Comparison of ENCODE assay signal across 16 cellular contexts in the genomic region with DNA sequence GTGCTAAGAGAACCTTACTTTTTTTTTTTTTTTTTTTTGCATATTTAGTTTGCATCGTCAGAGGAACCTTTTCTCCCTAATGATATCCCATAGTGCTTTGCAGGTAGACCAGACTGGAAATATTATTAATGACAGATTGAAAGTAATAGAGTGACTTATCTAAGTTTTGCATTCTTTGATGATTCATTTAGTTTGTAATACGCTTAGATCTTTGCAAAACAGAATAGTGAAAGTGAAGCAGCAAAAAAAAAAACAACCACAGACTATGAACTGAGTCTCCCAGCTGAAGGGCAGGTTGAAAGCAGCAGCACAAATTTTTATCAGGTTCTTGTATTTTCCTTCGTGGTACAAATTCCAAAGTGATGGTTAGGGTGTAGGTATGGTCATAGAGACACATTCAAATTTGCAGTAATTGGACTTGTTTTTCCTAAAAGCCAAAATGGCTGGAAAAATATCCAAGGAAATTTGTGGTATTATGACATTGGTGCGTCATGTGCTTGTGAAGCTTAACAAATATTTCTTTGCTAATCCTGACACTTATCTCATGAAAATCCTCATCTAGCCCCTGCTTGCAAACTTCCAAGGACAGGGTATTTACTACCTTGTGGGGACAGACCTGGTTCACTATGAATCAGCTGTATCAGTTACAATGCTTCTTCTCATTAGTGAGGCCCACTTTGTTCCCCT.
DNase-seq lines count a peak whose midpoint lies in the region; ATAC-seq and TF ChIP-seq lines count a peak whose summit lies in the region.
"Had no signal": no experiment of that assay in that cellular context is flagged by ENCODE, and none has a peak within 500 bp of the region (broad histone marks: within the 10 kb centered on the region; RNA-seq: fewer than 3 reads in every experiment).

No MANE protein-coding gene starts in this region.

- peak overlapping the region in 8 of 11 experiments; percentile 4 to 80 (median 52); a peak in 11 of 22 replicates for H3K27ac ChIP-seq in BLaER1 treated with 17β-estradiol and CSF1 and Interleukin-3, amounts not matched to agents 10 nM and 100 nM
- H3K27ac ChIP-seq in fibroblast of lung (ENCODE audit: insufficient read depth, low read length) = no peak overlapping the region
- H3K27ac ChIP-seq: tibial artery had no signal

- intact Hi-C loops in CD14-positive monocyte (cut with micrococcal nuclease) = no loop called here

- H3K27me3 ChIP-seq in BLaER1 treated with 17β-estradiol and CSF1 and Interleukin-3, amounts not matched to agents 10 nM and 100 nM = no peaks in the 10 kb centered on the region
- H3K27me3 ChIP-seq in fibroblast of lung (ENCODE audit: control insufficient read depth, insufficient read depth, low read length) = no peaks in the 10 kb centered on the region
- H3K27me3 ChIP-seq: tibial artery had no signal

- TF ChIP-seq CTCF in fibroblast of lung (conservative IDR thresholded peaks at IDR 0.05 in 1 of 2, IDR thresholded peaks at IDR 0.05 in 1 of 2; ENCODE audit: low read depth in 1 of 2, low read length in 2 of 2) (no peak), CD14-positive monocyte (IDR thresholded peaks at IDR 0.05) (no peak)

- no peak overlapping the region for H3K27ac Mint-ChIP-seq in T-helper 1 cell treated with Interleukin-12 subunit alpha and Interleukin-12 subunit beta and Interleukin-4 antibody, amounts not matched to agents 30 μg/mL and 1 μg/mL, for 36 hours
- no peak overlapping the region for H3K27ac Mint-ChIP-seq in CD14-positive monocyte

- DNase-seq in GM03348 (ENCODE audit: low spot score) (peak; percentile 22), fibroblast of lung (ENCODE audit: low read depth in 2 of 2) (peak; percentile 17 to 38), NOMO-1 treated with dmso at 0.1 percent for 144 hours (lab: John Stamatoyannopoulos, UW; ENCODE audit: unreplicated experiment) (no peak), CD14-positive monocyte (ENCODE audit: low spot score) (no peak), NCI-H1105 treated with DMSO at 0.1 percent for 48 hours (lab: John Stamatoyannopoulos, UW) (no peak)
- DNase-seq: activated CD4-positive, alpha-beta T cell treated with anti-CD3 and anti-CD28 coated beads, Interleukin-2, amount 50 U/mL, for 4 hours; COR-L47; effector CD8-positive, alpha-beta T cell; glutamatergic neuron; left colon; NCI-H2171; tibial artery had no signal

- H3K9me3 Mint-ChIP-seq in T-helper 1 cell treated with Interleukin-12 subunit alpha and Interleukin-12 subunit beta and Interleukin-4 antibody, amounts not matched to agents 30 μg/mL and 1 μg/mL, for 36 hours = peaks cover 6% of the 10 kb centered on the region
- peaks cover 0 to 10% (median 5%) of the 10 kb centered on the region in 7 donors for H3K9me3 Mint-ChIP-seq in CD14-positive monocyte

- H4K20me1 ChIP-seq in BLaER1 treated with 17β-estradiol and CSF1 and Interleukin-3, amounts not matched to agents 10 nM and 100 nM = no peaks in the 10 kb centered on the region
- H4K20me1 ChIP-seq in fibroblast of lung (ENCODE audit: control insufficient read depth, extremely low read depth, insufficient read depth, low read length) = no peaks in the 10 kb centered on the region

- H3K36me3 Mint-ChIP-seq in T-helper 1 cell treated with Interleukin-12 subunit alpha and Interleukin-12 subunit beta and Interleukin-4 antibody, amounts not matched to agents 30 μg/mL and 1 μg/mL, for 36 hours (ENCODE audit: low read depth) = no peaks in the 10 kb centered on the region
- H3K36me3 Mint-ChIP-seq in CD14-positive monocyte = no peaks in the 10 kb centered on the region

- ATAC-seq in GM18502 (IDR thresholded peaks at IDR 0.05; ENCODE audit: poor library complexity, unreplicated experiment) = no peak
- ATAC-seq: left colon had no signal

- peaks cover 10 to 24% (median 19%) of the 10 kb centered on the region in 11 experiments; a peak in 21 of 22 replicates for H3K9me3 ChIP-seq in BLaER1 treated with 17β-estradiol and CSF1 and Interleukin-3, amounts not matched to agents 10 nM and 100 nM (replicated peaks in 1 of 11)
- H3K9me3 ChIP-seq in fibroblast of lung (ENCODE audit: control insufficient read depth, insufficient read depth, low read depth, low read length) = no peaks in the 10 kb centered on the region

- H3K27me3 Mint-ChIP-seq in T-helper 1 cell treated with Interleukin-12 subunit alpha and Interleukin-12 subunit beta and Interleukin-4 antibody, amounts not matched to agents 30 μg/mL and 1 μg/mL, for 36 hours (ENCODE audit: low read depth) = peaks cover 11% of the 10 kb centered on the region
- peaks cover 2 to 11% (median 2%) of the 10 kb centered on the region in 3 donors for H3K27me3 Mint-ChIP-seq in CD14-positive monocyte (ENCODE audit: low read depth in 3 of 3)

- H3K36me3 ChIP-seq in BLaER1 treated with 17β-estradiol and CSF1 and Interleukin-3, amounts not matched to agents 10 nM and 100 nM = no peaks in the 10 kb centered on the region
- no peaks in the 10 kb centered on the region for H3K36me3 ChIP-seq in fibroblast of lung (ENCODE audit: control insufficient read depth, insufficient read depth, low read length)
- H3K36me3 ChIP-seq: tibial artery had no signal

- no peak overlapping the region for H2AFZ ChIP-seq in fibroblast of lung (ENCODE audit: low read length)

- H3K4me1 Mint-ChIP-seq in T-helper 1 cell treated with Interleukin-12 subunit alpha and Interleukin-12 subunit beta and Interleukin-4 antibody, amounts not matched to agents 30 μg/mL and 1 μg/mL, for 36 hours (ENCODE audit: low read depth) = peaks cover 17% of the 10 kb centered on the region
- peaks cover 10% of the 10 kb centered on the region for H3K4me1 Mint-ChIP-seq in CD14-positive monocyte

- peak overlapping the region; percentile 49 to 75 (median 60); a peak in 21 of 22 replicates for H3K4me2 ChIP-seq in BLaER1 treated with 17β-estradiol and CSF1 and Interleukin-3, amounts not matched to agents 10 nM and 100 nM
- peak overlapping the region; percentile 48 for H3K4me2 ChIP-seq in fibroblast of lung (ENCODE audit: extremely low read depth, insufficient read depth, low read length)

- peak overlapping the region; percentile 41 for H3K4me3 Mint-ChIP-seq in T-helper 1 cell treated with Interleukin-12 subunit alpha and Interleukin-12 subunit beta and Interleukin-4 antibody, amounts not matched to agents 30 μg/mL and 1 μg/mL, for 36 hours
- peak overlapping the region in 1 of 2 donors; percentile 47 for H3K4me3 Mint-ChIP-seq in CD14-positive monocyte

- peaks cover 14 to 42% (median 29%) of the 10 kb centered on the region in 10 experiments for H3K4me1 ChIP-seq in BLaER1 treated with 17β-estradiol and CSF1 and Interleukin-3, amounts not matched to agents 10 nM and 100 nM
- peaks cover 3% of the 10 kb centered on the region for H3K4me1 ChIP-seq in fibroblast of lung (ENCODE audit: control insufficient read depth, extremely low read depth, insufficient read depth, low read length)

- H3K9ac ChIP-seq in BLaER1 treated with 17β-estradiol and CSF1 and Interleukin-3, amounts not matched to agents 10 nM and 100 nM = peak overlapping the region in 4 of 11 experiments; percentile 2 to 46 (median 12); a peak in 2 of 22 replicates
- H3K9ac ChIP-seq in fibroblast of lung (ENCODE audit: insufficient read depth, low read length) = no peak overlapping the region

- H3K79me2 ChIP-seq in fibroblast of lung (ENCODE audit: control insufficient read depth, insufficient read depth, low read length) = no peaks in the 10 kb centered on the region

- H3K4me3 ChIP-seq in BLaER1 treated with 17β-estradiol and CSF1 and Interleukin-3, amounts not matched to agents 10 nM and 100 nM = no peak overlapping the region
- no peak overlapping the region for H3K4me3 ChIP-seq in fibroblast of lung (replicated peaks in 1 of 4; ENCODE audit: control extremely low read depth in 1 of 4, insufficient read depth in 1 of 4, low read depth in 3 of 4, low read length in 4 of 4)
- H3K4me3 ChIP-seq: skin epidermis, tibial artery had no signal

Comparison
In these comparisons a context has a peak if more than half of its experiments do, and no peak if none do; other contexts are left out.
1. DNase-seq: peak in GM03348 (single experiment) and fibroblast of lung (2 of 2); none in NOMO-1 treated with dmso at 0.1 percent for 144 hours (single experiment), CD14-positive monocyte (single experiment) and NCI-H1105 treated with DMSO at 0.1 percent for 48 hours (single experiment).